Comparison of ENCODE assay signal across 27 cellular contexts in the genomic region with DNA sequence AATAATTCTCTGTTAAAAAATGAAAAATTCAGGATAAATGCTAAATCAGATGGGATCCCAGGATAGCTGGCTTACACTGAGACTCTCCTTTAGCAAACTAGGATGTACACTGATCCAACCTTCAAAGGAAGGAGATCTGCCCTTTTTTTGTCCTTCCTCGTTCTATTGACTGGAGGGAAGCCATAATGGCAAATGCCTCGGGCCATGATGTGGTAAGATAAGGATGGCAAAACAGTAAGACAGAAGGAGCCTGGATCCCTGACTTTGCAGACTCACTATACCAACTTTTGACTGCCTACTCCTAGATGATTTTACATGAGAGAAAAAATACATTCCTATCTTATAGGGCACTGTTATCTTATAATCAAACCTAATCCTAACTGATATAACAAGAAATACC.
"Had no signal": no experiment of that assay in that cellular context is flagged by ENCODE, and none has a peak within 500 bp of the region (broad histone marks: within the 10 kb centered on the region; RNA-seq: fewer than 3 reads in every experiment).

No MANE protein-coding gene starts in this region.

- H3K27ac ChIP-seq: esophagus muscularis mucosa, foreskin keratinocyte, heart left ventricle, left lung, lower lobe of right lung, right lobe of liver, testis, uterus had no signal

- H3K27me3 ChIP-seq: esophagus muscularis mucosa, foreskin keratinocyte, heart left ventricle, left lung, right lobe of liver, testis, uterus had no signal

- H3K4me3 ChIP-seq: esophagus muscularis mucosa, heart left ventricle, left lung, lower lobe of right lung, mucosa of descending colon, right lobe of liver, testis, uterus had no signal

- H3K9me3 Mint-ChIP-seq: activated T-cell treated with anti-CD3 and anti-CD28 coated beads, Interleukin-2, amount 50 U/mL, for 72 hours; immature natural killer cell; natural killer cell treated with Interleukin-12 subunit alpha and Interleukin-12 subunit beta and Interleukin-15 and Interleukin-18, amount 100 ng/mL, for 72 hours; type B pancreatic cell had no signal

- H3K9me3 ChIP-seq: esophagus muscularis mucosa, heart left ventricle, left lung, lower lobe of right lung, mucosa of descending colon, right lobe of liver, testis, uterus had no signal

- H3K27me3 Mint-ChIP-seq: activated CD4-positive, alpha-beta T cell treated with anti-CD3 and anti-CD28 coated beads for 36 hours; activated CD8-positive, alpha-beta memory T cell treated with anti-CD3 and anti-CD28 coated beads, Interleukin-2, amount 10 ng/mL, durations not matched to agents 7 days and 5 days; activated naive CD8-positive, alpha-beta T cell; natural killer cell treated with Interleukin-12 subunit alpha and Interleukin-12 subunit beta and Interleukin-15 and Interleukin-18, amount 100 ng/mL, for 72 hours; type B pancreatic cell had no signal

- H3K36me3 ChIP-seq: esophagus muscularis mucosa, left lung, right lobe of liver, uterus had no signal

- H3K36me3 Mint-ChIP-seq: natural killer cell treated with Interleukin-12 subunit alpha and Interleukin-12 subunit beta and Interleukin-15 and Interleukin-18, amount 100 ng/mL, for 72 hours had no signal

- H3K4me1 ChIP-seq: esophagus muscularis mucosa, foreskin keratinocyte, left lung, lower lobe of right lung, testis, uterus had no signal

- DNase-seq: activated CD4-positive, alpha-beta T cell treated with anti-CD3 and anti-CD28 coated beads for 36 hours; activated CD4-positive, CD25-positive, alpha-beta regulatory T cell; activated CD8-positive, alpha-beta memory T cell treated with anti-CD3 and anti-CD28 coated beads, Interleukin-2, amount 10 ng/mL, durations not matched to agents 7 days and 5 days; activated CD8-positive, alpha-beta T cell treated with anti-CD3 and anti-CD28 coated beads, Interleukin-2, amount 10 ng/mL, durations not matched to agents 7 days and 5 days; activated naive CD4-positive, alpha-beta T cell treated with Interleukin-2 at 50 U/mL for 16 hours; activated T-cell treated with anti-CD3 and anti-CD28 coated beads, Interleukin-2, amount 50 U/mL, for 72 hours; anterior cingulate cortex; dermis blood vessel endothelial cell; effector CD4-positive, alpha-beta T cell; foreskin keratinocyte; heart left ventricle; hypothalamus; immature natural killer cell; left lung; lower lobe of right lung; mesenchymal stem cell; mucosa of descending colon; posterior cingulate gyrus; right lobe of liver; stimulated activated CD4-positive, alpha-beta T cell treated with anti-CD3 and anti-CD28 coated beads, Interleukin-2, amount 100 ng/mL, for 48 hours; stimulated activated naive CD8-positive, alpha-beta T cell treated with anti-CD3 and anti-CD28 coated beads, Interleukin-15, Interleukin-2, amounts not matched to agents 100 U/mL and 50 U/mL, for 24 hours; testis; uterus had no signal

- H3K27ac Mint-ChIP-seq: activated CD4-positive, alpha-beta T cell treated with anti-CD3 and anti-CD28 coated beads for 36 hours; activated CD8-positive, alpha-beta memory T cell treated with anti-CD3 and anti-CD28 coated beads, Interleukin-2, amount 10 ng/mL, durations not matched to agents 7 days and 5 days; activated CD8-positive, alpha-beta T cell treated with anti-CD3 and anti-CD28 coated beads, Interleukin-2, amount 10 ng/mL, durations not matched to agents 7 days and 5 days; activated naive CD8-positive, alpha-beta T cell; activated T-cell treated with anti-CD3 and anti-CD28 coated beads, Interleukin-2, amount 50 U/mL, for 72 hours; immature natural killer cell; natural killer cell treated with Interleukin-12 subunit alpha and Interleukin-12 subunit beta and Interleukin-15 and Interleukin-18, amount 100 ng/mL, for 72 hours; type B pancreatic cell had no signal

- ATAC-seq: activated CD4-positive, alpha-beta T cell treated with anti-CD3 and anti-CD28 coated beads for 36 hours; activated CD8-positive, alpha-beta memory T cell treated with anti-CD3 and anti-CD28 coated beads, Interleukin-2, amount 10 ng/mL, durations not matched to agents 7 days and 5 days; activated CD8-positive, alpha-beta T cell treated with anti-CD3 and anti-CD28 coated beads, Interleukin-2, amount 10 ng/mL, durations not matched to agents 7 days and 5 days; activated T-cell treated with anti-CD3 and anti-CD28 coated beads, Interleukin-2, amount 50 U/mL, for 72 hours; foreskin keratinocyte; heart left ventricle; left lung; lower lobe of right lung; mucosa of descending colon; natural killer cell treated with Interleukin-12 subunit alpha and Interleukin-12 subunit beta and Interleukin-15 and Interleukin-18, amount 100 ng/mL, for 72 hours; right lobe of liver; stimulated activated naive CD8-positive, alpha-beta T cell treated with anti-CD3 and anti-CD28 coated beads, Interleukin-15, Interleukin-2, amounts not matched to agents 100 U/mL and 50 U/mL, for 24 hours had no signal

- H3K4me3 Mint-ChIP-seq: activated CD4-positive, alpha-beta T cell treated with anti-CD3 and anti-CD28 coated beads for 36 hours; activated CD8-positive, alpha-beta memory T cell treated with anti-CD3 and anti-CD28 coated beads, Interleukin-2, amount 10 ng/mL, durations not matched to agents 7 days and 5 days; activated CD8-positive, alpha-beta T cell treated with anti-CD3 and anti-CD28 coated beads, Interleukin-2, amount 10 ng/mL, durations not matched to agents 7 days and 5 days; activated naive CD8-positive, alpha-beta T cell; activated T-cell treated with anti-CD3 and anti-CD28 coated beads, Interleukin-2, amount 50 U/mL, for 72 hours; immature natural killer cell; natural killer cell treated with Interleukin-12 subunit alpha and Interleukin-12 subunit beta and Interleukin-15 and Interleukin-18, amount 100 ng/mL, for 72 hours; type B pancreatic cell had no signal
